1 cellular context compared by ENCODE assay signal in the genomic region with DNA sequence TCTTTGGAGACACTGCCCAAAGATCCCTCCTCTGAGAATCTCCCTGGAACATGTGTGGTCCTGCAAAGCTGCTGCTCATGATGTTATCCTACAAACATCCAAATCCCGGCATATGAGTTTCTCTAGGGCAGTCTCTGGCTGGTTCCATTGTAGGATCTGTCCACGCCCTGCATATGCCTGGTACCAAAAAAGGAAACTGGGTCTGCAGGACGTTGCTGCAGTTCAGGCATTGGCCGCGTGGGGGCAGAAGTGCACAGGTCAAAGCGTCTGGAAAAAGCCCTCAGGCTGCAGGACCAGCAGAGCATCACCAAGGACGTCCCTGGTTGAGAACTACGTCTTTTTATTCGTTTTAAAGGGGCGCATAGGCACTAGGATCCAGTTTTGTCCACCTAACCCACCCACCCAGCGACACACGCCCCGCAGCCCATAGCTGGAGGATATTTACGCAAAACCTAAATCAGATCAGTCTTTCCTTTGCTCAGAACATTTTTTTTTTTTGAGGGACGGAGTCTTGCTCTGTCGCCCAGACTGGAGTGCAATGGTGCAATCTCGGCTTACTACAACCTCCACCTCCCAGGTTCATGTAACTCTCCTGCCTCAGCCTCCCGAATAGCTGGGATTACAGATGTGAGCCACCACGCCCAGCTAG.
TF ChIP-seq lines count a peak whose summit lies in the region.

No MANE protein-coding gene starts in this region.

TF ChIP-seq in H1, 55 proteins besides CTCF, POLR2A, EP300 and RAD21:
- TF ChIP-seq FOSL1 (IDR thresholded peaks at IDR 0.05; ENCODE audit: insufficient read depth, low read depth, low read length) (no peak), GABPA (IDR thresholded peaks at IDR 0.05; ENCODE audit: borderline replicate concordance, insufficient read depth, low read length) (peak; percentile 68; the same call in 1 of the 2 replicates)
